Comparison of ENCODE assay signal across 28 cellular contexts in genomic region chr12:48736456-48736855, GRCh38.
"Had no signal": no experiment of that assay in that cellular context is flagged by ENCODE, and none has a peak within 500 bp of the region (broad histone marks: within the 10 kb centered on the region; RNA-seq: fewer than 3 reads in every experiment).

No MANE protein-coding gene starts in this region.

- H3K4me1 Mint-ChIP-seq: endodermal cell, mesothelial cell of epicardium, naive B cell had no signal

- H3K9me3 Mint-ChIP-seq: dendritic cell treated with granulocyte-macrophage colony-stimulating factor and Interleukin-4, amounts not matched to agents 40 ng/mL and 50 ng/mL, for 4 days; effector memory CD8-positive, alpha-beta T cell; endodermal cell; mesothelial cell of epicardium; naive B cell had no signal

- H3K27me3 ChIP-seq: colonic mucosa had no signal

- ATAC-seq: effector memory CD8-positive, alpha-beta T cell; esophagus mucosa; gastrocnemius medialis; heart right ventricle; left cardiac atrium; left lung; left ventricle myocardium superior; lower lobe of right lung; mucosa of descending colon had no signal

- H3K4me3 ChIP-seq: colonic mucosa, esophagus squamous epithelium, gastrocnemius medialis, heart right ventricle, left lung, lower lobe of right lung, mucosa of descending colon had no signal

- H3K27ac ChIP-seq: colonic mucosa, epithelial cell of prostate, esophagus squamous epithelium, gastrocnemius medialis, heart right ventricle, left lung, lower lobe of right lung had no signal

- H3K4me1 ChIP-seq: colonic mucosa, esophagus squamous epithelium, gastrocnemius medialis, heart right ventricle, left lung, lower lobe of right lung had no signal

- FAIRE-seq: endometrium, islet of Langerhans, keratinocyte had no signal

- H3K36me3 ChIP-seq: colonic mucosa, esophagus squamous epithelium, gastrocnemius medialis, heart right ventricle, left lung, lower lobe of right lung had no signal

- H3K4me3 Mint-ChIP-seq: dendritic cell treated with granulocyte-macrophage colony-stimulating factor and Interleukin-4, amounts not matched to agents 40 ng/mL and 50 ng/mL, for 4 days; effector memory CD8-positive, alpha-beta T cell; endodermal cell; mesothelial cell of epicardium; naive B cell had no signal

- H3K36me3 Mint-ChIP-seq: mesothelial cell of epicardium, naive B cell had no signal

- H3K9me3 ChIP-seq: colonic mucosa, esophagus squamous epithelium, gastrocnemius medialis, heart right ventricle, left lung, lower lobe of right lung, mucosa of descending colon had no signal

- DNase-seq: colonic mucosa; cortex of kidney; effector CD8-positive, alpha-beta T cell; effector memory CD8-positive, alpha-beta T cell; endodermal cell; erythroblast; esophagus squamous epithelium; foreskin fibroblast; foreskin melanocyte; gastrocnemius medialis; glutamatergic neuron; head of caudate nucleus; heart right ventricle; hippocampal formation; left cardiac atrium; left lung; left ventricle myocardium superior; lower lobe of right lung; mesenchymal stem cell; mucosa of descending colon; naive B cell had no signal

- H3K27ac Mint-ChIP-seq: dendritic cell treated with granulocyte-macrophage colony-stimulating factor and Interleukin-4, amounts not matched to agents 40 ng/mL and 50 ng/mL, for 4 days; effector memory CD8-positive, alpha-beta T cell; endodermal cell; mesothelial cell of epicardium had no signal
